14 cellular contexts compared by ENCODE assay signal in genomic region chr11:86952221-86952875, GRCh38. TPM values are rescaled to one million over a fixed set of nuclear protein-coding genes. Genes with fewer than 3 reads are reported as not detected.
DNase-seq lines count a peak whose midpoint lies in the region; ATAC-seq, FAIRE-seq and TF ChIP-seq lines count a peak whose summit lies in the region.
"Had no signal": no experiment of that assay in that cellular context is flagged by ENCODE, and none has a peak within 500 bp of the region (broad histone marks: within the 10 kb centered on the region; RNA-seq: fewer than 3 reads in every experiment).

No MANE protein-coding gene starts in this region.

- intact Hi-C loops in A673 (cut with micrococcal nuclease; ENCODE audit: unreplicated experiment) (no loop called here), kidney (cut with DNase I) (no loop called here), gastrocnemius medialis (cut with DNase I; ENCODE audit: low total_unique reads) (loop anchor here (10.0 kb wide), 1 partner anchor 708 kb away; the partner anchor contains the start of gene EED)

- peak overlapping the region; percentile 90 for H3K4me3 ChIP-seq in A673 (ENCODE audit: low read depth, low read length, poor library complexity, severe bottlenecking)
- peak overlapping the region; percentile 72 to 95 for H3K4me3 ChIP-seq in kidney (ENCODE audit: low read length in 2 of 2)
- H3K4me3 ChIP-seq in gastrocnemius medialis: peak overlapping the region; percentile 76 to 99 (median 88)

- H3K9me3 Mint-ChIP-seq in chondrocyte (ENCODE audit: low read depth): no peaks in the 10 kb centered on the region
- peaks cover 0 to 2% (median 0%) of the 10 kb centered on the region in 6 donors for H3K9me3 Mint-ChIP-seq in immature natural killer cell
- H3K9me3 Mint-ChIP-seq: activated CD4-positive, alpha-beta T cell treated with anti-CD3 and anti-CD28 coated beads, Interleukin-2, amount 10 ng/mL, durations not matched to agents 24 days and 14 days; activated T-helper 1 cell treated with anti-CD3 and anti-CD28 coated beads, Interleukin-12 subunit alpha, Interleukin-12 subunit beta, Interleukin-2, Interleukin-4 antibody, amounts not matched to agents 30 ng/mL and 10 ng/mL and 1 ng/mL, durations not matched to agents 14 hours and 24 hours and 36 hours had no signal

- no peak for TF ChIP-seq CTCF in A673 (conservative IDR thresholded peaks at IDR 0.05; ENCODE audit: low read depth, low read length)
- TF ChIP-seq CTCF in chondrocyte (IDR thresholded peaks at IDR 0.05): no peak
- no peak for TF ChIP-seq CTCF in kidney (IDR thresholded peaks at IDR 0.05; ENCODE audit: borderline replicate concordance, extremely low read depth, insufficient read depth)
- TF ChIP-seq CTCF in gastrocnemius medialis (IDR thresholded peaks at IDR 0.05 in 4 of 5, conservative IDR thresholded peaks at IDR 0.05 in 1 of 5): no peak

- peak overlapping the region; percentile 70 for H3K27ac Mint-ChIP-seq in chondrocyte (ENCODE audit: unreplicated experiment)
- no peak overlapping the region for H3K27ac Mint-ChIP-seq in immature natural killer cell
- H3K27ac Mint-ChIP-seq: activated CD4-positive, alpha-beta T cell treated with anti-CD3 and anti-CD28 coated beads, Interleukin-2, amount 10 ng/mL, durations not matched to agents 24 days and 14 days; activated T-helper 1 cell treated with anti-CD3 and anti-CD28 coated beads, Interleukin-12 subunit alpha, Interleukin-12 subunit beta, Interleukin-2, Interleukin-4 antibody, amounts not matched to agents 30 ng/mL and 10 ng/mL and 1 ng/mL, durations not matched to agents 14 hours and 24 hours and 36 hours had no signal

- POLR2A ChIA-PET in A673 (lab: Charles Lee; ENCODE audit: low non-redundant PET): interaction anchor here (0.6 kb wide), 1 partner anchor 13 kb away, joined by 3 read pairs; no protein-coding TSS in a partner anchor

- peak overlapping the region in 1 of 2 donors; percentile 76 for H3K9ac ChIP-seq in kidney (ENCODE audit: low read length in 2 of 2)

- CTCF ChIA-PET in A673 (lab: Charles Lee): no interaction called here

- BruUV-seq in A673 (replicated peaks; lab: Mats Ljungman, UMichigan): no TSS peak

- H3K4me1 Mint-ChIP-seq in chondrocyte (ENCODE audit: low read depth): peaks cover 64% of the 10 kb centered on the region
- peaks cover 10 to 14% of the 10 kb centered on the region in 2 donors for H3K4me1 Mint-ChIP-seq in immature natural killer cell

- in situ Hi-C loops in gastrocnemius medialis (cut with MboI; ENCODE audit: low sequenced_read_pairs in 4 of 4): no loop called here

- DNase-seq in A673 (ENCODE audit: low spot score) (no peak), chondrocyte (ENCODE audit: low spot score) (no peak), kidney (no peak), gastrocnemius medialis (no peak), NCI-H510A treated with DMSO at 0.1 percent for 48 hours (lab: John Stamatoyannopoulos, UW) (no peak), immature natural killer cell (no peak)
- no peak for DNase-seq in central memory CD4-positive, alpha-beta T cell
- DNase-seq: activated CD4-positive, alpha-beta T cell treated with anti-CD3 and anti-CD28 coated beads, Interleukin-2, amount 10 ng/mL, durations not matched to agents 24 days and 14 days; midbrain; NCI-H1930; pancreas; stimulated activated naive CD4-positive, alpha-beta T cell treated with Interleukin-2 at 50 U/mL for 16 hours had no signal

- H3K36me3 ChIP-seq in A673 (ENCODE audit: insufficient read depth, low read length, poor library complexity, severe bottlenecking): peaks cover 58% of the 10 kb centered on the region
- H3K36me3 ChIP-seq in kidney (ENCODE audit: control insufficient read depth in 1 of 2, insufficient read depth in 2 of 2, low read length in 2 of 2): peaks cover 9 to 22% of the 10 kb centered on the region in 2 donors
- H3K36me3 ChIP-seq in gastrocnemius medialis: peaks cover 0 to 13% of the 10 kb centered on the region in 2 donors

- no peaks in the 10 kb centered on the region for H3K9me3 ChIP-seq in A673 (ENCODE audit: low read depth, low read length, poor library complexity, severe bottlenecking)
- no peaks in the 10 kb centered on the region for H3K9me3 ChIP-seq in kidney (ENCODE audit: control insufficient read depth in 1 of 2, low read length in 2 of 2)
- no peaks in the 10 kb centered on the region for H3K9me3 ChIP-seq in gastrocnemius medialis
- H3K9me3 ChIP-seq: pancreas had no signal

- peaks cover 8% of the 10 kb centered on the region for H3K36me3 Mint-ChIP-seq in chondrocyte (ENCODE audit: low read depth)
- peaks cover 0 to 5% (median 0%) of the 10 kb centered on the region in 3 donors for H3K36me3 Mint-ChIP-seq in immature natural killer cell

- no peaks in the 10 kb centered on the region for H3K27me3 ChIP-seq in A673 (replicated peaks; ENCODE audit: insufficient read depth, low read depth, low read length, poor library complexity)
- no peaks in the 10 kb centered on the region for H3K27me3 ChIP-seq in gastrocnemius medialis
- H3K27me3 ChIP-seq: pancreas had no signal

- no peak for TF ChIP-seq POLR2A in gastrocnemius medialis (IDR thresholded peaks at IDR 0.05)

- H3K4me1 ChIP-seq in A673 (ENCODE audit: insufficient read depth, low read length, poor library complexity, severe bottlenecking) (peaks cover 67% of the 10 kb centered on the region), kidney (ENCODE audit: control insufficient read depth in 1 of 2, insufficient read depth in 1 of 2, low read depth in 1 of 2, low read length in 2 of 2) (peaks cover 26 to 42% of the 10 kb centered on the region in 2 donors), gastrocnemius medialis (peaks cover 67 to 78% of the 10 kb centered on the region in 2 donors)

- H3K27ac ChIP-seq in A673 (ENCODE audit: low read depth, low read length, poor library complexity, severe bottlenecking): peak overlapping the region; percentile 88
- peak overlapping the region; percentile 46 to 68 for H3K27ac ChIP-seq in kidney (ENCODE audit: low read depth in 2 of 2, low read length in 2 of 2)
- peak overlapping the region; percentile 93 to 100 (median 98) for H3K27ac ChIP-seq in gastrocnemius medialis
- H3K27ac ChIP-seq: pancreas had no signal

- no peak for ATAC-seq in gastrocnemius medialis
- no peak for ATAC-seq in GM18909 (IDR thresholded peaks at IDR 0.05; ENCODE audit: poor library complexity, unreplicated experiment)
- ATAC-seq: pancreas had no signal

- H3K4me3 Mint-ChIP-seq in chondrocyte (ENCODE audit: unreplicated experiment) (peak overlapping the region; percentile 76), immature natural killer cell (no peak overlapping the region)
- H3K4me3 Mint-ChIP-seq: activated CD4-positive, alpha-beta T cell treated with anti-CD3 and anti-CD28 coated beads, Interleukin-2, amount 10 ng/mL, durations not matched to agents 24 days and 14 days had no signal

- FAIRE-seq in kidney (lab: Jason Lieb, UNC): peak; percentile 8
- FAIRE-seq: pancreas had no signal

- H3K27me3 Mint-ChIP-seq in chondrocyte (ENCODE audit: low read depth) (no peaks in the 10 kb centered on the region), immature natural killer cell (ENCODE audit: low read depth in 3 of 3) (peaks cover 6 to 14% (median 10%) of the 10 kb centered on the region in 3 donors)

RNA-seq across cellular contexts. Expression of gene FZD4, which starts 2.8 kb away (rescaled TPM):
- total RNA-seq in A673 (2021) (82.7 and 89.1 TPM in 2 replicates), chondrocyte (6.5 to 11.9 TPM (median 6.6 TPM) in 3 replicates), kidney (41.4 TPM), gastrocnemius medialis (10 to 100 TPM; 31.7 to 52.2 (median 39.1) TPM)
- polyA plus RNA-seq in kidney (ENCODE audit: insufficient read depth, low read depth, low replicate concordance) (21.4 TPM), immature natural killer cell (under 1 TPM in 1 of 3 donors, not detected in 2; 0.10 TPM)
- total RNA-seq: activated CD4-positive, alpha-beta T cell treated with anti-CD3 and anti-CD28 coated beads, Interleukin-2, amount 10 ng/mL, durations not matched to agents 24 days and 14 days had no signal
